In genomic region chr10:6472494-6473005, GRCh38 we compare ENCODE assay signal across 7 cellular contexts.
DNase-seq lines count a peak whose midpoint lies in the region; ATAC-seq, FAIRE-seq and TF ChIP-seq lines count a peak whose summit lies in the region.
"Not testable (repeated sequence)": the region's sequence is repeated elsewhere in the genome, so short reads cannot be mapped to it uniquely, and the experiment has no call there.

No MANE protein-coding gene starts in this region.

- H3K4me3 ChIP-seq in CD4-positive, alpha-beta memory T cell (ENCODE audit: low read length in 2 of 2); GM12878: not testable (repeated sequence)

- H3K27me3 Mint-ChIP-seq in CD4-positive, alpha-beta memory T cell; activated T-cell treated with anti-CD3 and anti-CD28 coated beads, Interleukin-2, amount 50 U/mL, for 24 hours; naive thymus-derived CD8-positive, alpha-beta T cell: not testable (repeated sequence)

- not testable (repeated sequence) for H4K20me1 ChIP-seq in GM12878 (ENCODE audit: control insufficient read depth, insufficient read depth)

- H3K4me2 ChIP-seq in GM12878 (ENCODE audit: control insufficient read depth, insufficient read depth): not testable (repeated sequence)

- H3K9me3 ChIP-seq in CD4-positive, alpha-beta memory T cell (ENCODE audit: control insufficient read depth in 1 of 2, low read length in 2 of 2); KOPT-K1 (ENCODE audit: insufficient read depth, low read length, poor library complexity, severe bottlenecking); GM12878 (replicated peaks; ENCODE audit: control insufficient read depth, insufficient read depth, low read length): not testable (repeated sequence)

- peaks cover 36% of the 10 kb centered on the region for H3K36me3 ChIP-seq in CD4-positive, alpha-beta memory T cell (ENCODE audit: insufficient read depth, low read length)
- peaks cover 53% of the 10 kb centered on the region for H3K36me3 ChIP-seq in KOPT-K1 (ENCODE audit: insufficient read depth, low read length)
- H3K36me3 ChIP-seq in GM12878 (ENCODE audit: control insufficient read depth in 2 of 2, insufficient read depth in 2 of 2, low read length in 1 of 2): not testable (repeated sequence)

- intact Hi-C loops in CD4-positive, alpha-beta memory T cell (cut with micrococcal nuclease): loop anchor here (1.0 to 2.0 kb wide), 6 partner anchors 58 to 194 kb away; no protein-coding TSS in a partner anchor
- intact Hi-C loops in GM12878 (cut with micrococcal nuclease; ENCODE audit: unreplicated experiment): not testable (repeated sequence)

- not testable (repeated sequence) for FAIRE-seq in GM12878 (lab: Jason Lieb, UNC)

- H3K9ac ChIP-seq in GM12878 (ENCODE audit: control insufficient read depth, insufficient read depth, low read length): not testable (repeated sequence)

- not testable (repeated sequence) for TF ChIP-seq RAD21 in GM12878 (IDR thresholded peaks at IDR 0.05; ENCODE audit: insufficient read depth, low read depth, low read length)

- CTCF ChIA-PET in CD4-positive, alpha-beta memory T cell (lab: Charles Lee; ENCODE audit: partially characterized antibody): interaction anchor here (0.9 to 3.7 kb wide), 11 partner anchors 9 to 205 kb away, joined by 3 to 27 read pairs (median 6); no protein-coding TSS in a partner anchor
- CTCF ChIA-PET in GM12878 (lab: Yijun Ruan, JAX): interaction anchor here (0.9 to 3.5 kb wide), 4 partner anchors 8 to 195 kb away, joined by 3 to 17 read pairs (median 3); no protein-coding TSS in a partner anchor

- RAD21 ChIA-PET in GM12878 (lab: Charles Lee; ENCODE audit: unreplicated experiment): interaction anchor here (1.4 to 5.0 kb wide), 3 partner anchors 20 to 70 kb away, joined by 4 to 40 read pairs (median 13); no protein-coding TSS in a partner anchor

- not testable (repeated sequence) for H2AFZ ChIP-seq in GM12878 (ENCODE audit: control insufficient read depth, low read depth, low read length)

- not testable (repeated sequence) for TF ChIP-seq EP300 in GM12878 (IDR thresholded peaks at IDR 0.05; ENCODE audit: borderline replicate concordance in 1 of 2, control insufficient read depth in 1 of 2, low read depth in 2 of 2, low read length in 2 of 2)

- POLR2A ChIA-PET in CD4-positive, alpha-beta memory T cell (lab: Charles Lee; ENCODE audit: partially characterized antibody): interaction anchor here (1.1 to 3.4 kb wide), 9 partner anchors 11 to 108 kb away, joined by 3 to 32 read pairs (median 4); partner anchors contain the start of gene PRKCQ
- POLR2A ChIA-PET in GM12878 (lab: Charles Lee): not testable (repeated sequence)
- POLR2A ChIA-PET in naive thymus-derived CD8-positive, alpha-beta T cell (lab: Charles Lee): interaction anchor here (1.6 to 1.7 kb wide), 2 partner anchors 106 to 129 kb away, joined by 8 to 9 read pairs; no protein-coding TSS in a partner anchor

- not testable (repeated sequence) for BruUV-seq in GM12878 (replicated peaks; lab: Mats Ljungman, UMichigan)

- not testable (repeated sequence) for TF ChIP-seq POLR2A in GM12878 (IDR thresholded peaks at IDR 0.05; ENCODE audit: low read depth, low read length)

- H3K79me2 ChIP-seq in GM12878 (ENCODE audit: control insufficient read depth, insufficient read depth, low read length): not testable (repeated sequence)

- peaks cover 59 to 74% of the 10 kb centered on the region in 2 donors for H3K36me3 Mint-ChIP-seq in CD4-positive, alpha-beta memory T cell
- H3K36me3 Mint-ChIP-seq in activated T-cell treated with anti-CD3 and anti-CD28 coated beads, Interleukin-2, amount 50 U/mL, for 24 hours (ENCODE audit: low read depth): peaks cover 86% of the 10 kb centered on the region
- H3K36me3 Mint-ChIP-seq in naive thymus-derived CD8-positive, alpha-beta T cell: peaks cover 0 to 78% (median 29%) of the 10 kb centered on the region in 3 donors

- H3K4me1 Mint-ChIP-seq in CD4-positive, alpha-beta memory T cell: peaks cover 38 to 67% (median 53%) of the 10 kb centered on the region in 4 donors
- peaks cover 64% of the 10 kb centered on the region for H3K4me1 Mint-ChIP-seq in activated T-cell treated with anti-CD3 and anti-CD28 coated beads, Interleukin-2, amount 50 U/mL, for 24 hours (ENCODE audit: low read depth)
- peaks cover 25 to 75% (median 56%) of the 10 kb centered on the region in 4 donors for H3K4me1 Mint-ChIP-seq in naive thymus-derived CD8-positive, alpha-beta T cell

- peaks cover 44% of the 10 kb centered on the region for H3K4me1 ChIP-seq in CD4-positive, alpha-beta memory T cell (ENCODE audit: insufficient read depth, low read length)
- peaks cover 15% of the 10 kb centered on the region for H3K4me1 ChIP-seq in GM12878 (ENCODE audit: control insufficient read depth, insufficient read depth, low read length)

- WGBS in GM12878 (ENCODE audit: insufficient coverage, insufficient replicate concordance, low lambda C conversion rate, missing lambda C conversion rate): 34% methylated on average over 10 of the region's 10 CpGs

- ATAC-seq in GM12878: peak; percentile 37
- not testable (repeated sequence) for ATAC-seq in naive thymus-derived CD8-positive, alpha-beta T cell

- SMC1A ChIA-PET in GM12878 (lab: Charles Lee; ENCODE audit: uncharacterized antibody, unreplicated experiment): interaction anchor here (0.9 to 3.8 kb wide), 7 partner anchors 8 to 105 kb away, joined by 3 to 25 read pairs (median 11); no protein-coding TSS in a partner anchor

- not testable (repeated sequence) for H3K27me3 ChIP-seq in CD4-positive, alpha-beta memory T cell (ENCODE audit: insufficient read depth, low read length); GM12878 (replicated peaks in 1 of 2; ENCODE audit: control insufficient read depth in 2 of 2, insufficient read depth in 2 of 2, low read length in 1 of 2)

- H3K27ac ChIP-seq in CD4-positive, alpha-beta memory T cell (ENCODE audit: low read depth, low read length): peak overlapping the region; percentile 85
- H3K27ac ChIP-seq in KOPT-K1 (ENCODE audit: low read depth, low read length, poor library complexity, severe bottlenecking): peak overlapping the region; percentile 99
- not testable (repeated sequence) for H3K27ac ChIP-seq in GM12878 (ENCODE audit: control insufficient read depth, insufficient read depth)

- not testable (repeated sequence) for H3K9me3 Mint-ChIP-seq in CD4-positive, alpha-beta memory T cell; activated T-cell treated with anti-CD3 and anti-CD28 coated beads, Interleukin-2, amount 50 U/mL, for 24 hours; naive thymus-derived CD8-positive, alpha-beta T cell

- not testable (repeated sequence) for TF ChIP-seq CTCF in GM12878 (IDR thresholded peaks at IDR 0.05 in 2 of 3, conservative IDR thresholded peaks at IDR 0.05 in 1 of 3; ENCODE audit: control insufficient read depth in 2 of 3, extremely low read depth in 1 of 3, insufficient read depth in 1 of 3, low read depth in 3 of 3, low read length in 3 of 3)

- in situ Hi-C loops in GM12878 (cut with MboI): not testable (repeated sequence)

- peak overlapping the region in 1 of 8 donors; percentile 83 for H3K4me3 Mint-ChIP-seq in CD4-positive, alpha-beta memory T cell
- H3K4me3 Mint-ChIP-seq in activated T-cell treated with anti-CD3 and anti-CD28 coated beads, Interleukin-2, amount 50 U/mL, for 24 hours: peak overlapping the region; percentile 78
- H3K4me3 Mint-ChIP-seq in naive thymus-derived CD8-positive, alpha-beta T cell: peak overlapping the region in 6 of 10 donors; percentile 4 to 87 (median 52)

- H3K27ac Mint-ChIP-seq in CD4-positive, alpha-beta memory T cell: peak overlapping the region in 6 of 7 donors; percentile 77 to 99 (median 94)
- peak overlapping the region; percentile 96 for H3K27ac Mint-ChIP-seq in activated T-cell treated with anti-CD3 and anti-CD28 coated beads, Interleukin-2, amount 50 U/mL, for 24 hours
- peak overlapping the region; percentile 53 to 98 (median 96) for H3K27ac Mint-ChIP-seq in naive thymus-derived CD8-positive, alpha-beta T cell

- not testable (repeated sequence) for DNase-seq in CD4-positive, alpha-beta memory T cell; activated T-cell treated with anti-CD3 and anti-CD28 coated beads, Interleukin-2, amount 50 U/mL, for 24 hours; GM12878 (ENCODE audit: low read depth, low spot score); naive thymus-derived CD8-positive, alpha-beta T cell
- DNase-seq in OCI-M1 (lab: John Stamatoyannopoulos, UW) (peak; percentile 89), UCSD-AML1 (lab: John Stamatoyannopoulos, UW; ENCODE audit: unreplicated experiment) (peak; percentile 22)

TF ChIP-seq in GM12878, 131 proteins besides CTCF, POLR2A, EP300 and RAD21 (continues in another document):
- TF ChIP-seq MLLT1 (IDR thresholded peaks at IDR 0.05): peak; percentile 39; the same call in 1 of the 2 replicates
- TF ChIP-seq MTA2 (IDR thresholded peaks at IDR 0.05; ENCODE audit: low read depth): peak; percentile 47; the same call in 1 of the 2 replicates
- 0 out of 2 replicates have a peak, but pooled peaks have one; percentile 0 for TF ChIP-seq SMARCA5 (IDR thresholded peaks at IDR 0.05)
- TF ChIP-seq IKZF2 (IDR thresholded peaks at IDR 0.05): peak; percentile 72 to 73; a peak in 2 of 4 replicates
- TF ChIP-seq IKZF1 (conservative IDR thresholded peaks at IDR 0.05): peak; percentile 72
